24 cellular contexts compared by ENCODE assay signal in the genomic region with DNA sequence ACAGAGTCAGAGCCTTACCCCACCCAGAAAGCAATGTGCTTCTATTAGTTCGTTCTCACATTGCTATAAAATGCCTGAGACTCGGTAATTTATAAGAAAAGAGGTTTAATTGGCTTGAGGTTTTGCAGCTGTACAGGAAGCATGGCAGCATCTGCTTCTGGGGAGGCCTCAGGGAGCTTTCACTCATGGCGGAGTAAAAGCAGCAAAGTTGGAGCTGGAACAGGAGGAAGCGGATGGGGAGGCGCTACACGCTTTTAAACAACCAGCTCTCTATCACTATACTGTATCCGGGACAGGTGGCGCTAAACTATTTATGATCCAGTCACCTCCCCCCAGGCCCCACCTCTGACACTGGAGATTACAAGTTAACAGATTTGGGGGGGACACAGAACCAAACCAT.
"Had no signal": no experiment of that assay in that cellular context is flagged by ENCODE, and none has a peak within 500 bp of the region (broad histone marks: within the 10 kb centered on the region; RNA-seq: fewer than 3 reads in every experiment).

No MANE protein-coding gene starts in this region.

- H3K27me3 Mint-ChIP-seq: activated B cell treated with CpG ODN at 0.5 μM for 24 hours; activated naive CD8-positive, alpha-beta T cell treated with anti-CD3 and anti-CD28 coated beads, Interleukin-2, amount 10 ng/mL, durations not matched to agents 7 days and 5 days; effector memory CD8-positive, alpha-beta T cell had no signal

- H3K36me3 ChIP-seq: brain microvascular endothelial cell, neutrophil had no signal

- H3K4me1 Mint-ChIP-seq: activated B cell treated with CpG ODN at 0.5 μM for 24 hours, nephron progenitor cell had no signal

- H3K4me3 Mint-ChIP-seq: activated B cell treated with CpG ODN at 0.5 μM for 24 hours; activated CD8-positive, alpha-beta T cell treated with anti-CD3 and anti-CD28 coated beads, Interleukin-2, amount 10 ng/mL, durations not matched to agents 7 days and 5 days; activated naive CD8-positive, alpha-beta T cell treated with anti-CD3 and anti-CD28 coated beads, Interleukin-2, amount 10 ng/mL, durations not matched to agents 7 days and 5 days; effector memory CD8-positive, alpha-beta T cell; nephron progenitor cell had no signal

- H3K4me3 ChIP-seq: gastroesophageal sphincter, mucosa of descending colon, skin epidermis, thoracic aorta had no signal

- H3K27ac Mint-ChIP-seq: activated B cell treated with CpG ODN at 0.5 μM for 24 hours had no signal

- H3K27me3 ChIP-seq: brain microvascular endothelial cell, gastroesophageal sphincter, neutrophil had no signal

- H3K27ac ChIP-seq: brain microvascular endothelial cell, neutrophil, skin epidermis, thoracic aorta had no signal

- DNase-seq: activated B cell treated with CpG ODN at 0.5 μM for 24 hours; activated CD8-positive, alpha-beta T cell treated with anti-CD3 and anti-CD28 coated beads, Interleukin-2, amount 10 ng/mL, durations not matched to agents 7 days and 5 days; activated naive CD8-positive, alpha-beta T cell treated with anti-CD3 and anti-CD28 coated beads, Interleukin-2, amount 10 ng/mL, durations not matched to agents 7 days and 5 days; amniotic stem cell; brain microvascular endothelial cell; cortex of kidney; effector memory CD8-positive, alpha-beta T cell; erythroblast; head of caudate nucleus; hippocampal formation; left cardiac atrium; left ventricle myocardium superior; mucosa of descending colon; nephron progenitor cell; stimulated activated CD4-positive, alpha-beta T cell treated with anti-CD3 and anti-CD28 coated beads, Interleukin-12 subunit alpha, Interleukin-12 subunit beta, amount 100 ng/mL, for 4 hours; stimulated activated CD4-positive, alpha-beta T cell treated with anti-CD3 and anti-CD28 coated beads, Interleukin-4, amount 100 ng/mL, for 1 hour; stimulated activated naive CD4-positive, alpha-beta T cell; trophoblast cell had no signal

- H3K9me3 Mint-ChIP-seq: activated B cell treated with CpG ODN at 0.5 μM for 24 hours; effector memory CD8-positive, alpha-beta T cell; nephron progenitor cell had no signal

- ATAC-seq: activated CD8-positive, alpha-beta T cell treated with anti-CD3 and anti-CD28 coated beads, Interleukin-2, amount 10 ng/mL, durations not matched to agents 7 days and 5 days; effector memory CD8-positive, alpha-beta T cell; gastroesophageal sphincter; left cardiac atrium; left ventricle myocardium superior; mucosa of descending colon; sciatic nerve; SK-N-SH treated with all-trans-retinoic acid at 6 μM for 48 hours had no signal

- H3K9me3 ChIP-seq: gastroesophageal sphincter, mucosa of descending colon, neutrophil, thoracic aorta had no signal
